17 cellular contexts compared by ENCODE assay signal in genomic region chr15:48989175-48989574, GRCh38. TPM values are rescaled to one million over a fixed set of nuclear protein-coding genes. Genes with fewer than 3 reads are reported as not detected.
DNase-seq lines count a peak whose midpoint lies in the region; TF ChIP-seq lines count a peak whose summit lies in the region.
"Had no signal": no experiment of that assay in that cellular context is flagged by ENCODE, and none has a peak within 500 bp of the region (broad histone marks: within the 10 kb centered on the region; RNA-seq: fewer than 3 reads in every experiment).

No MANE protein-coding gene starts in this region.

- TF ChIP-seq CTCF in chondrocyte (IDR thresholded peaks at IDR 0.05): no peak
- TF ChIP-seq CTCF in endothelial cell (IDR thresholded peaks at IDR 0.05; ENCODE audit: unreplicated experiment): no peak

- DNase-seq in EL (peak; percentile 8), HCEC 1CT (peak; percentile 24), chondrocyte (ENCODE audit: low spot score) (no peak), NCI-H2029 treated with DMSO at 0.1 percent for 48 hours (lab: John Stamatoyannopoulos, UW) (no peak), endothelial cell (ENCODE audit: low spot score) (no peak), T-helper 9 cell (no peak)
- DNase-seq: AML-193; BE2C; CD4-positive, alpha-beta T cell; CD8-positive, alpha-beta memory T cell; DMS 273 treated with DMSO at 0.1 percent for 48 hours; DMS79; GDM1; H9; HFFc6 had no signal

- no peaks in the 10 kb centered on the region for H3K27me3 Mint-ChIP-seq in chondrocyte (ENCODE audit: low read depth)
- H3K27me3 Mint-ChIP-seq in endothelial cell (ENCODE audit: unreplicated experiment): no peaks in the 10 kb centered on the region
- H3K27me3 Mint-ChIP-seq: CD4-positive, alpha-beta T cell; CD8-positive, alpha-beta memory T cell had no signal

- H3K4me1 Mint-ChIP-seq in chondrocyte (ENCODE audit: low read depth) (peaks cover 52% of the 10 kb centered on the region), endothelial cell (ENCODE audit: unreplicated experiment) (no peaks in the 10 kb centered on the region)
- H3K4me1 Mint-ChIP-seq: CD8-positive, alpha-beta memory T cell had no signal

- H3K4me3 Mint-ChIP-seq in chondrocyte (ENCODE audit: unreplicated experiment) (no peak overlapping the region), endothelial cell (ENCODE audit: unreplicated experiment) (no peak overlapping the region)
- H3K4me3 Mint-ChIP-seq: CD14-positive monocyte; CD4-positive, alpha-beta T cell; CD8-positive, alpha-beta memory T cell; GM23338; H9; HFFc6 had no signal

- peaks cover 29% of the 10 kb centered on the region for H3K36me3 Mint-ChIP-seq in chondrocyte (ENCODE audit: low read depth)
- peaks cover 12% of the 10 kb centered on the region for H3K36me3 Mint-ChIP-seq in endothelial cell (ENCODE audit: low read depth, unreplicated experiment)

- H3K9me3 Mint-ChIP-seq in chondrocyte (ENCODE audit: low read depth) (no peaks in the 10 kb centered on the region), endothelial cell (ENCODE audit: unreplicated experiment) (no peaks in the 10 kb centered on the region)
- H3K9me3 Mint-ChIP-seq: CD14-positive monocyte; CD4-positive, alpha-beta T cell; CD8-positive, alpha-beta memory T cell; GM23338; H9; HFFc6 had no signal

- H3K27ac Mint-ChIP-seq in chondrocyte (ENCODE audit: unreplicated experiment) (peak overlapping the region; percentile 74), endothelial cell (ENCODE audit: unreplicated experiment) (no peak overlapping the region)
- H3K27ac Mint-ChIP-seq: CD14-positive monocyte; CD4-positive, alpha-beta T cell; GM23338; H9; HFFc6 had no signal

RNA-seq across cellular contexts. Expression of gene SHC4, which starts 25.5 kb away (rescaled TPM):
- 35.3 to 61.8 TPM (median 35.6 TPM) in 3 replicates for total RNA-seq in chondrocyte
- 6.8 TPM for total RNA-seq in endothelial cell (ENCODE audit: unreplicated experiment)
- total RNA-seq: CD4-positive, alpha-beta T cell had no signal

RNA-seq across cellular contexts. Expression of gene SECISBP2L, which starts 57.1 kb away (rescaled TPM):
- total RNA-seq in chondrocyte: 54.3 to 78.5 TPM (median 55.3 TPM) in 3 replicates
- 44.3 TPM for total RNA-seq in endothelial cell (ENCODE audit: unreplicated experiment)

Comparison
In these comparisons a context has a peak if more than half of its experiments do, and no peak if none do; other contexts are left out.
1. DNase-seq: peak in EL (single experiment) and HCEC 1CT (single experiment); none in chondrocyte (single experiment), NCI-H2029 treated with DMSO at 0.1 percent for 48 hours (single experiment), endothelial cell (single experiment) and T-helper 9 cell (single experiment).